1 cellular context compared by ENCODE assay signal in genomic region chr2:221100467-221101089, GRCh38.
TF ChIP-seq lines count a peak whose summit lies in the region.

No MANE protein-coding gene starts in this region.

TF ChIP-seq in GM23338, 12 proteins besides CTCF, POLR2A, EP300 and RAD21 (continued from another document):
- TF ChIP-seq REST (IDR thresholded peaks at IDR 0.05; ENCODE audit: unreplicated experiment) (no peak), EZH2phosphoT487 (IDR thresholded peaks at IDR 0.05; ENCODE audit: unreplicated experiment) (no peak), STAT1 (IDR thresholded peaks at IDR 0.05; ENCODE audit: unreplicated experiment) (no peak), POLR2AphosphoS5 (IDR thresholded peaks at IDR 0.05; ENCODE audit: low read depth) (no peak)
